In genomic region chr6:144886682-144887081, GRCh38 we compare ENCODE assay signal across 1 cellular context.
TF ChIP-seq lines count a peak whose summit lies in the region.

No MANE protein-coding gene starts in this region.

TF ChIP-seq in K562, 482 proteins besides CTCF, POLR2A, EP300 and RAD21 (continued from another document and continues in another):
- TF ChIP-seq IRF1 (CRISPR knock-in tag; IDR thresholded peaks at IDR 0.05; ENCODE audit: borderline replicate concordance) (no peak), PTBP1 (IDR thresholded peaks at IDR 0.05; ENCODE audit: low read depth, low read length) (no peak), MYC (IDR thresholded peaks at IDR 0.05; ENCODE audit: low read depth, low read length) (peak; percentile 76), MYC (CRISPR knock-in tag; IDR thresholded peaks at IDR 0.05; ENCODE audit: borderline replicate concordance, low read depth) (no peak), NCOA4 (IDR thresholded peaks at IDR 0.05; ENCODE audit: partially characterized antibody) (peak; percentile 91), ZNF197 (CRISPR knock-in tag; IDR thresholded peaks at IDR 0.05; ENCODE audit: low read depth) (peak; percentile 93), HMG20B (CRISPR knock-in tag; IDR thresholded peaks at IDR 0.05) (no peak), SREBF1 (IDR thresholded peaks at IDR 0.05; ENCODE audit: borderline replicate concordance, low read depth, low read length) (no peak), ZNF551 (CRISPR knock-in tag; IDR thresholded peaks at IDR 0.05) (no peak), HEY1 (CRISPR knock-in tag; IDR thresholded peaks at IDR 0.05; ENCODE audit: borderline replicate concordance) (0 out of 2 replicates have a peak, but pooled peaks have one; percentile 26), ZNF253 (CRISPR knock-in tag; conservative IDR thresholded peaks at IDR 0.05) (0 out of 2 replicates have a peak, but pooled peaks have one; percentile 13), ZBTB33 (CRISPR knock-in tag; IDR thresholded peaks at IDR 0.05) (no peak), HBP1 (CRISPR knock-in tag; IDR thresholded peaks at IDR 0.05) (peak; percentile 65; the same call in 1 of the 2 replicates), ETV1 (tag; conservative IDR thresholded peaks at IDR 0.05; ENCODE audit: low read depth) (0 out of 2 replicates have a peak, but pooled peaks have one; percentile 24), KLF6 (CRISPR knock-in tag; IDR thresholded peaks at IDR 0.05; ENCODE audit: borderline replicate concordance) (peak; percentile 63; the same call in 1 of the 2 replicates), PTRF (tag; IDR thresholded peaks at IDR 0.05) (no peak), TEAD4 (IDR thresholded peaks at IDR 0.05; ENCODE audit: low read length) (peak; percentile 100), TEAD4 (CRISPR knock-in tag; IDR thresholded peaks at IDR 0.05; ENCODE audit: borderline replicate concordance) (no peak), HOXB6 (CRISPR knock-in tag; IDR thresholded peaks at IDR 0.05; ENCODE audit: borderline replicate concordance) (no peak), ZSCAN32 (CRISPR knock-in tag; IDR thresholded peaks at IDR 0.05) (no peak), CREB1 (IDR thresholded peaks at IDR 0.05) (peak; percentile 88), CREB1 (CRISPR knock-in tag; IDR thresholded peaks at IDR 0.05) (peak; percentile 65), SMARCA4 (IDR thresholded peaks at IDR 0.05) (peak; percentile 100), PHB2 (IDR thresholded peaks at IDR 0.05; ENCODE audit: low read depth) (peak; percentile 99), ZNF644 (tag; IDR thresholded peaks at IDR 0.05; ENCODE audit: low read depth) (peak; percentile 94), HDAC1 (IDR thresholded peaks at IDR 0.05) (peak in 1 of 2 experiments; percentile 78; a peak in 3 of 4 replicates), KDM1A (IDR thresholded peaks at IDR 0.05) (peak; percentile 92 to 94), ILK (tag; IDR thresholded peaks at IDR 0.05; ENCODE audit: borderline replicate concordance, low read depth) (no peak), ZNF280A (IDR thresholded peaks at IDR 0.05; ENCODE audit: low read depth, partially characterized antibody) (no peak), ZNF174 (CRISPR knock-in tag; IDR thresholded peaks at IDR 0.05) (no peak), CLOCK (CRISPR knock-in tag; IDR thresholded peaks at IDR 0.05; ENCODE audit: borderline replicate concordance) (no peak), MCM2 (IDR thresholded peaks at IDR 0.05; ENCODE audit: low read depth) (no peak), FOXJ2 (tag; IDR thresholded peaks at IDR 0.05) (no peak), ATF1 (CRISPR knock-in tag; IDR thresholded peaks at IDR 0.05) (no peak), ATF1 (tag; IDR thresholded peaks at IDR 0.05) (peak; percentile 93), SRF (CRISPR knock-in tag; IDR thresholded peaks at IDR 0.05) (no peak), PCBP2 (IDR thresholded peaks at IDR 0.05; ENCODE audit: low read depth, low read length, poor library complexity, severe bottlenecking) (no peak), HINFP (tag; conservative IDR thresholded peaks at IDR 0.05; ENCODE audit: low read depth) (no peak), HES1 (IDR thresholded peaks at IDR 0.05; ENCODE audit: low read depth) (peak; percentile 92), L3MBTL2 (IDR thresholded peaks at IDR 0.05) (peak; percentile 44; the same call in 1 of the 2 replicates), PYGO2 (tag; IDR thresholded peaks at IDR 0.05) (no peak), DPF2 (IDR thresholded peaks at IDR 0.05) (peak; percentile 100), TFAP4 (CRISPR knock-in tag; IDR thresholded peaks at IDR 0.05; ENCODE audit: borderline replicate concordance) (no peak), ZNF589 (CRISPR knock-in tag; IDR thresholded peaks at IDR 0.05; ENCODE audit: low read depth) (peak; percentile 87; the same call in 1 of the 2 replicates), AFF4 (CRISPR knock-in tag; IDR thresholded peaks at IDR 0.05) (no peak), ZNF592 (IDR thresholded peaks at IDR 0.05) (no peak)
